ENCODE assay signal across 8 cellular contexts in genomic region chr2:119366649-119367471, GRCh38. TPM values are rescaled to one million over a fixed set of nuclear protein-coding genes. Genes with fewer than 3 reads are reported as not detected.
DNase-seq lines count a peak whose midpoint lies in the region; ATAC-seq, FAIRE-seq and TF ChIP-seq lines count a peak whose summit lies in the region.

Gene C2orf76, minus strand, starts transcription at chr2:119366834. Its CDS starts 26,875 bp downstream, at chr2:119339959.
Gene DBI, plus strand, starts transcription at chr2:119366977. Its CDS starts 75 bp downstream, at chr2:119367052.

- peaks cover 38% of the 10 kb centered on the region for H4K20me1 ChIP-seq in Loucy (ENCODE audit: insufficient read depth, low read length, poor library complexity, severe bottlenecking)

- H3K27me3 ChIP-seq in Loucy (ENCODE audit: insufficient read depth, low read length, poor library complexity, severe bottlenecking) = no peaks in the 10 kb centered on the region

- peak; percentile 95 for ATAC-seq in stimulated activated naive CD8-positive, alpha-beta T cell treated with anti-CD3 and anti-CD28 coated beads, Interleukin-15, amount 100 ng/mL, for 72 hours

- H3K4me3 ChIP-seq in Loucy (ENCODE audit: low read length, poor library complexity, severe bottlenecking) = peak within 1 kb of the TSS; percentile 96
- peak within 1 kb of the TSS; percentile 92 for H3K4me3 ChIP-seq in fibroblast of the aortic adventitia (ENCODE audit: low read depth, low read length)

- H3K36me3 ChIP-seq in Loucy (ENCODE audit: insufficient read depth, low read length) = peaks cover 24% of the 10 kb centered on the region; the same call in 1 of the 2 replicates

- peak within 1 kb of the TSS; percentile 100 for H3K4me2 ChIP-seq in Loucy (ENCODE audit: low read depth, low read length, poor library complexity, severe bottlenecking)

- TF ChIP-seq POLR2A in H54 (IDR thresholded peaks at IDR 0.05; ENCODE audit: low read depth, low read length) (peak; percentile 80), Raji (IDR thresholded peaks at IDR 0.05; ENCODE audit: insufficient read depth, low read depth, low read length) (peak; percentile 93)

- H3K4me3 Mint-ChIP-seq in nephron progenitor cell = peak within 1 kb of the TSS; percentile 95
- peak within 1 kb of the TSS; percentile 99 to 100 for H3K4me3 Mint-ChIP-seq in stimulated activated naive CD8-positive, alpha-beta T cell treated with anti-CD3 and anti-CD28 coated beads, Interleukin-15, amount 100 ng/mL, for 72 hours

- peak within 1 kb of the TSS; percentile 91 for H3K9ac ChIP-seq in Loucy (ENCODE audit: low read depth, low read length, poor library complexity, severe bottlenecking)

- peaks cover 65% of the 10 kb centered on the region for H3K79me2 ChIP-seq in Loucy (ENCODE audit: insufficient read depth, low read length)

- H3K36me3 Mint-ChIP-seq in nephron progenitor cell (ENCODE audit: low read depth) = peaks cover 28% of the 10 kb centered on the region

- peaks cover 38% of the 10 kb centered on the region for H3K4me1 ChIP-seq in Loucy (ENCODE audit: insufficient read depth, low read length, poor library complexity, severe bottlenecking)

- H3K9me3 ChIP-seq in Loucy (ENCODE audit: insufficient read depth, low read depth, low read length) = no peaks in the 10 kb centered on the region

- peaks cover 30% of the 10 kb centered on the region for H3K4me1 Mint-ChIP-seq in nephron progenitor cell
- H3K4me1 Mint-ChIP-seq in stimulated activated naive CD8-positive, alpha-beta T cell treated with anti-CD3 and anti-CD28 coated beads, Interleukin-15, amount 100 ng/mL, for 72 hours = peaks cover 57% of the 10 kb centered on the region

- peak; percentile 27 for FAIRE-seq in H54 (lab: Jason Lieb, UNC)

- H3F3A ChIP-seq in Loucy (ENCODE audit: low read depth) = no peaks in the 10 kb centered on the region

- DNase-seq in EL (peak; percentile 95), H54 (ENCODE audit: insufficient read length, low spot score) (peak; percentile 93), fibroblast of the aortic adventitia (ENCODE audit: low read depth) (peak; percentile 91), nephron progenitor cell (peak; percentile 93)
- peak; percentile 97 for DNase-seq in activated effector memory CD4-positive, alpha-beta T cell treated with anti-CD3 and anti-CD28 coated beads, Interleukin-2, amount 50 U/mL, for 16 hours
- peak; percentile 90 to 93 for DNase-seq in stimulated activated naive CD8-positive, alpha-beta T cell treated with anti-CD3 and anti-CD28 coated beads, Interleukin-15, amount 100 ng/mL, for 72 hours

- TF ChIP-seq CTCF in Loucy (conservative IDR thresholded peaks at IDR 0.05; ENCODE audit: low read length) (no peak), fibroblast of the aortic adventitia (IDR thresholded peaks at IDR 0.05; ENCODE audit: insufficient read depth, low read length) (no peak), nephron progenitor cell (IDR thresholded peaks at IDR 0.05) (no peak)

- no peaks in the 10 kb centered on the region for H3K9me3 Mint-ChIP-seq in nephron progenitor cell
- H3K9me3 Mint-ChIP-seq in stimulated activated naive CD8-positive, alpha-beta T cell treated with anti-CD3 and anti-CD28 coated beads, Interleukin-15, amount 100 ng/mL, for 72 hours = no peaks in the 10 kb centered on the region

- peak within 1 kb of the TSS; percentile 76 for H2AFZ ChIP-seq in Loucy (ENCODE audit: low read length)

- H3K27me3 Mint-ChIP-seq in nephron progenitor cell (ENCODE audit: low read depth, poor library complexity) = no peaks in the 10 kb centered on the region
- no peaks in the 10 kb centered on the region for H3K27me3 Mint-ChIP-seq in stimulated activated naive CD8-positive, alpha-beta T cell treated with anti-CD3 and anti-CD28 coated beads, Interleukin-15, amount 100 ng/mL, for 72 hours

- H3K9me2 ChIP-seq in Loucy (replicated peaks; ENCODE audit: low read depth, low read length) = no peaks in the 10 kb centered on the region

- peak within 1 kb of the TSS; percentile 87 for H3K27ac Mint-ChIP-seq in nephron progenitor cell
- peak within 1 kb of the TSS; percentile 99 to 100 for H3K27ac Mint-ChIP-seq in stimulated activated naive CD8-positive, alpha-beta T cell treated with anti-CD3 and anti-CD28 coated beads, Interleukin-15, amount 100 ng/mL, for 72 hours

RNA-seq across cellular contexts. Expression of gene C2orf76, which starts in this region (rescaled TPM):
- 8.6 and 21.4 TPM in 2 replicates for total RNA-seq in fibroblast of the aortic adventitia (ENCODE audit: low replicate concordance)

RNA-seq across cellular contexts. Expression of gene DBI, which starts in this region (rescaled TPM):
- 47.7 and 123 TPM in 2 replicates for total RNA-seq in fibroblast of the aortic adventitia (ENCODE audit: low replicate concordance)

Comparison
In these comparisons a context has a peak if more than half of its experiments do, and no peak if none do; other contexts are left out.
1. Peak in every context shown above with its lines: DNase-seq, ATAC-seq and H3K4me3 ChIP-seq.